Comparison of ENCODE assay signal across 9 cellular contexts in the genomic region with DNA sequence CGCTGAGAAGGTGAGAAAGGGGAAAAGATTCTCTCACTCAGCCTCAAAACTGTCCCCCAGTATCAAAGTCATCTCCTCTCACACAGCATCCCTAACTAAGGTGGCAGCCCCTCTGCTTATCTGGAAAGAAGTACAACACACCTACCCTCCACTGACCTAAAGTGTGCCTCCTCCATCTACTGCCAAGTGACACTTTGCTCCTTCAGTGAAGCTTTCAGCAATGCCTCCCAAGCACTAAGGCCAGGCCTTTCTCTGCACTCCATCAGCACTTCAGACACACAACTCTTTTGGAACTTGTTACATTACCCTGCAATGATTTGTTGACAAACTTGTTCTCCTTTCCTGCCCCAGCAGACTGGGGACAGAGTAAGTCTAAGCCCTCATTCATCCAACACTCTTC. TPM values are rescaled to one million over a fixed set of nuclear protein-coding genes. Genes with fewer than 3 reads are reported as not detected.
DNase-seq lines count a peak whose midpoint lies in the region; ATAC-seq and TF ChIP-seq lines count a peak whose summit lies in the region.
"Had no signal": no experiment of that assay in that cellular context is flagged by ENCODE, and none has a peak within 500 bp of the region (broad histone marks: within the 10 kb centered on the region; RNA-seq: fewer than 3 reads in every experiment).

No MANE protein-coding gene starts in this region.

- peaks cover 8 to 56% of the 10 kb centered on the region in 2 donors for H3K36me3 Mint-ChIP-seq in CD4-positive, alpha-beta memory T cell
- peaks cover 30% of the 10 kb centered on the region for H3K36me3 Mint-ChIP-seq in effector memory CD8-positive, alpha-beta T cell (ENCODE audit: insufficient read depth)
- peaks cover 13% of the 10 kb centered on the region for H3K36me3 Mint-ChIP-seq in osteocyte (ENCODE audit: unreplicated experiment)

- H3K27me3 ChIP-seq in CD4-positive, alpha-beta memory T cell (ENCODE audit: insufficient read depth, low read length) = no peaks in the 10 kb centered on the region
- no peaks in the 10 kb centered on the region for H3K27me3 ChIP-seq in NT2/D1 (ENCODE audit: insufficient read depth, insufficient read length)
- H3K27me3 ChIP-seq: SJCRH30 had no signal

- H3K4me1 ChIP-seq in CD4-positive, alpha-beta memory T cell (ENCODE audit: insufficient read depth, low read length) = peaks cover 69% of the 10 kb centered on the region
- peaks cover 2% of the 10 kb centered on the region for H3K4me1 ChIP-seq in NT2/D1 (ENCODE audit: insufficient read depth, insufficient read length)
- H3K4me1 ChIP-seq: SJCRH30 had no signal

- peaks cover 0 to 1% of the 10 kb centered on the region in 2 donors for H3K27me3 Mint-ChIP-seq in CD4-positive, alpha-beta memory T cell
- no peaks in the 10 kb centered on the region for H3K27me3 Mint-ChIP-seq in effector memory CD8-positive, alpha-beta T cell
- no peaks in the 10 kb centered on the region for H3K27me3 Mint-ChIP-seq in osteocyte (ENCODE audit: unreplicated experiment)

- H3K36me3 ChIP-seq in CD4-positive, alpha-beta memory T cell (ENCODE audit: insufficient read depth, low read length) = peaks cover 28% of the 10 kb centered on the region
- peaks cover 51% of the 10 kb centered on the region for H3K36me3 ChIP-seq in NT2/D1 (ENCODE audit: insufficient read depth, insufficient read length, low read length)

- H3K9me3 ChIP-seq in CD4-positive, alpha-beta memory T cell (ENCODE audit: control insufficient read depth in 1 of 2, low read length in 2 of 2) = no peaks in the 10 kb centered on the region
- no peaks in the 10 kb centered on the region for H3K9me3 ChIP-seq in NT2/D1 (ENCODE audit: insufficient read depth, low read length)
- H3K9me3 ChIP-seq: SJCRH30 had no signal

- H3K4me3 Mint-ChIP-seq in CD4-positive, alpha-beta memory T cell = peak overlapping the region in 7 of 8 donors; percentile 83 to 98 (median 96)
- peak overlapping the region; percentile 87 to 95 for H3K4me3 Mint-ChIP-seq in effector memory CD8-positive, alpha-beta T cell
- peak overlapping the region; percentile 98 for H3K4me3 Mint-ChIP-seq in osteocyte (ENCODE audit: unreplicated experiment)

- intact Hi-C loops in CD4-positive, alpha-beta memory T cell (cut with micrococcal nuclease) = no loop called here

- peak overlapping the region; percentile 48 to 99 (median 90) for H3K27ac Mint-ChIP-seq in CD4-positive, alpha-beta memory T cell
- H3K27ac Mint-ChIP-seq in effector memory CD8-positive, alpha-beta T cell = peak overlapping the region; percentile 47 to 99
- peak overlapping the region; percentile 27 for H3K27ac Mint-ChIP-seq in osteocyte (ENCODE audit: unreplicated experiment)

- no peak for ATAC-seq in effector memory CD8-positive, alpha-beta T cell (replicated peaks)
- ATAC-seq in GM18520 (IDR thresholded peaks at IDR 0.05; ENCODE audit: unreplicated experiment) = no peak

- peak overlapping the region; percentile 43 for H3K9ac ChIP-seq in NT2/D1 (ENCODE audit: insufficient read length, low read depth)

- CTCF ChIA-PET in CD4-positive, alpha-beta memory T cell (lab: Charles Lee; ENCODE audit: partially characterized antibody) = interaction anchor here (4.7 kb wide), 1 partner anchor 14 kb away, joined by 58 read pairs; a partner anchor contains a TSS

- peaks cover 0 to 4% (median 0%) of the 10 kb centered on the region in 8 donors for H3K9me3 Mint-ChIP-seq in CD4-positive, alpha-beta memory T cell
- H3K9me3 Mint-ChIP-seq in effector memory CD8-positive, alpha-beta T cell = peaks cover 0 to 6% of the 10 kb centered on the region in 2 donors
- H3K9me3 Mint-ChIP-seq in osteocyte (ENCODE audit: unreplicated experiment) = no peaks in the 10 kb centered on the region

- H3K4me3 ChIP-seq in CD4-positive, alpha-beta memory T cell (ENCODE audit: low read length in 2 of 2) = peak overlapping the region in 1 of 2 donors; percentile 99
- H3K4me3 ChIP-seq in NT2/D1 (ENCODE audit: insufficient read length, low read depth) = peak overlapping the region; percentile 95

- H3K4me1 Mint-ChIP-seq in CD4-positive, alpha-beta memory T cell = peaks cover 48 to 78% (median 65%) of the 10 kb centered on the region in 4 donors
- peaks cover 61 to 65% of the 10 kb centered on the region in 2 donors for H3K4me1 Mint-ChIP-seq in effector memory CD8-positive, alpha-beta T cell (ENCODE audit: low read depth in 2 of 2)
- peaks cover 54% of the 10 kb centered on the region for H3K4me1 Mint-ChIP-seq in osteocyte (ENCODE audit: unreplicated experiment)

- POLR2A ChIA-PET in CD4-positive, alpha-beta memory T cell (lab: Charles Lee; ENCODE audit: partially characterized antibody) = interaction anchor here (4.9 to 5.9 kb wide), 2 partner anchors 14 to 35 kb away, joined by 60 to 154 read pairs; a partner anchor contains a TSS

- peak overlapping the region; percentile 91 for H3K27ac ChIP-seq in CD4-positive, alpha-beta memory T cell (ENCODE audit: low read depth, low read length)

- DNase-seq in CD4-positive, alpha-beta memory T cell = no peak
- DNase-seq in NT2/D1 (ENCODE audit: low read depth, low spot score) = no peak
- no peak for DNase-seq in effector memory CD8-positive, alpha-beta T cell
- no peak for DNase-seq in osteocyte (ENCODE audit: extremely low spot score, unreplicated experiment)
- no peak for DNase-seq in DMS153 treated with DMSO at 0.1 percent for 48 hours (lab: John Stamatoyannopoulos, UW; ENCODE audit: unreplicated experiment)
- DNase-seq in medulla oblongata (ENCODE audit: extremely low spot score) = no peak
- DNase-seq in EL = no peak
- DNase-seq: SJCRH30 had no signal

- TF ChIP-seq CTCF in osteocyte (IDR thresholded peaks at IDR 0.05) = no peak

RNA-seq across cellular contexts. Expression of a gene that starts 1.4 kb away (rescaled TPM):
- 10 to 100 TPM; 40.9 to 43.4 TPM for total RNA-seq in CD4-positive, alpha-beta memory T cell
- polyA plus RNA-seq in CD4-positive, alpha-beta memory T cell = 1 to 10 TPM in 1 of 2 donors, under 1 TPM in 1; 0.77 to 4.4 TPM
- total RNA-seq in osteocyte = 32.4 and 33.2 TPM in 2 replicates

RNA-seq across cellular contexts. Expression of a gene that starts 13.7 kb away (rescaled TPM):
- total RNA-seq in CD4-positive, alpha-beta memory T cell = 10 to 100 TPM; 39.7 to 42.8 TPM
- polyA plus RNA-seq in CD4-positive, alpha-beta memory T cell = 10 to 100 TPM; 12.4 to 29.2 TPM
- 21.1 and 24.1 TPM in 2 replicates for total RNA-seq in osteocyte

RNA-seq across cellular contexts. Expression of a gene that starts 34.6 kb away (rescaled TPM):
- total RNA-seq in CD4-positive, alpha-beta memory T cell = 10 to 100 TPM; 70.8 to 74.8 TPM
- 10 to 100 TPM; 10.9 to 13.0 TPM for polyA plus RNA-seq in CD4-positive, alpha-beta memory T cell
- 32.1 and 39.9 TPM in 2 replicates for total RNA-seq in osteocyte

Comparison
In these comparisons a context has a peak if more than half of its experiments do, and no peak if none do; other contexts are left out.
1. H3K27ac Mint-ChIP-seq: peak in every context shown above with its lines; median percentile 90 in CD4-positive, alpha-beta memory T cell; 73 in effector memory CD8-positive, alpha-beta T cell; 27 in osteocyte.